In the genomic region with DNA sequence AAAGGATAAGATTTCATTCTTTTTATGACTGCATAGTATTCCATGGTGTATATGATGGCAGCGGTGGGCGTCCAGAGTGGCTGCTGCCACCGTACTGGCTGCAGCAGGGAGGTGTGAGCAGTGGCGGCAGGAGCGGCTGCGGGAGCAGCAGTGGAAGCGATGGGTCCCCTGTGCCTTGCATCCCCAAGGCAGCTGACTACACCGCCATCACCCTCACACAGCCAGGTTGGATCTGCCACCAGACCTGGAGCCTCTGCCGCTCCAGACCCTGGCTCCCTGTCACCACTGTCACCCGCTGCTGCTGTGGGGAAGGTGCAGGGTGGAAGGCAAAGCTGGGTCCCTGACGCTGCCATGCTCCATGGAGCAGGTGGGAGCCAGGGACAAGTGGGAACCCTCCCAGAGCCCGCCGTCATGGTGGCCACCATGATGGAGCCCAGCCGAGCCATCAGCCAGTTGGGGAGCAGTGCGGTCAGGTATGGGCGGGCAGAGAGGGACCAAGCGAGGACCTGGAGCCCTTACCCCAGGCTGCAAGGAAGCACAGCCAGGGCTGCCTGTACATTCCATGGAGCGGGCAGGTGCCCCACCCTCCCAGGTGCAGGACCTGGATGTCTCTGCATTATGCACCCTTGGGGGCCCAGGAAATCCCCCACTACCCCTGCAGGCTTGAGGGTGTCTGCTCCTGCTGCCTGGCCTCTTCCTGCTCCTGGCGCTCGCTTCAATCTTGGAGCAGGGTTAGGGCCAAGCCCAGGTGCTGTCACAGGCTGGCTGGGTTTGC, we compare ENCODE assay signal across 29 cellular contexts.
"Had no signal": no experiment of that assay in that cellular context is flagged by ENCODE, and none has a peak within 500 bp of the region (broad histone marks: within the 10 kb centered on the region; RNA-seq: fewer than 3 reads in every experiment).

No MANE protein-coding gene starts in this region.

- DNase-seq: activated CD4-positive, alpha-beta memory T cell treated with anti-CD3 and anti-CD28 coated beads, Interleukin-2, amount 10 ng/mL, durations not matched to agents 7 days and 5 days; activated CD4-positive, alpha-beta T cell treated with anti-CD3 and anti-CD28 coated beads for 1 hour; activated CD4-positive, alpha-beta T cell treated with anti-CD3 and anti-CD28 coated beads for 48 hours; activated CD4-positive, CD25-positive, alpha-beta regulatory T cell; activated CD8-positive, alpha-beta memory T cell treated with anti-CD3 and anti-CD28 coated beads for 24 hours; activated CD8-positive, alpha-beta memory T cell treated with anti-CD3 and anti-CD28 coated beads, Interleukin-2, amount 10 ng/mL, durations not matched to agents 7 days and 5 days; activated CD8-positive, alpha-beta memory T cell treated with anti-CD3 and anti-CD28 coated beads, Interleukin-2, amount 50 U/mL, for 48 hours; activated effector memory CD4-positive, alpha-beta T cell treated with Interleukin-2 at 50 U/mL for 16 hours; activated naive CD4-positive, alpha-beta T cell treated with anti-CD3 and anti-CD28 coated beads, Interleukin-2, amount 50 U/mL, for 16 hours; activated naive CD8-positive, alpha-beta T cell treated with anti-CD3 and anti-CD28 coated beads for 36 hours; activated T-cell treated with anti-CD3 and anti-CD28 coated beads, Interleukin-2, amount 50 U/mL, for 48 hours; amygdala; Karpas-422; KBM-7; NCI-H1105; NCI-H1417 treated with DMSO at 0.1 percent for 48 hours; NCI-H187 treated with DMSO at 0.1 percent for 48 hours; NCI-H2081; NCI-H2171 treated with DMSO at 0.1 percent for 48 hours; NCI-H226; NCI-H524 treated with DMSO at 0.1 percent for 48 hours; SW 1271; T-helper 1 cell; T-helper 2 cell; T-helper 9 cell; WERI-Rb-1 had no signal

- H3K27ac ChIP-seq: WERI-Rb-1 had no signal

- H3K36me3 ChIP-seq: WERI-Rb-1 had no signal

- ATAC-seq: activated CD8-positive, alpha-beta memory T cell treated with anti-CD3 and anti-CD28 coated beads, Interleukin-2, amount 10 ng/mL, durations not matched to agents 7 days and 5 days; Panc1 had no signal

- H3K4me1 Mint-ChIP-seq: activated CD4-positive, alpha-beta memory T cell treated with anti-CD3 and anti-CD28 coated beads, Interleukin-2, amount 10 ng/mL, durations not matched to agents 7 days and 5 days; activated CD8-positive, alpha-beta memory T cell treated with anti-CD3 and anti-CD28 coated beads, Interleukin-2, amount 10 ng/mL, durations not matched to agents 7 days and 5 days; activated naive CD8-positive, alpha-beta T cell treated with anti-CD3 and anti-CD28 coated beads for 36 hours; IgD-negative memory B cell had no signal

- H3K4me3 Mint-ChIP-seq: activated CD4-positive, alpha-beta memory T cell treated with anti-CD3 and anti-CD28 coated beads, Interleukin-2, amount 10 ng/mL, durations not matched to agents 7 days and 5 days; activated CD8-positive, alpha-beta memory T cell treated with anti-CD3 and anti-CD28 coated beads, Interleukin-2, amount 10 ng/mL, durations not matched to agents 7 days and 5 days; activated naive CD8-positive, alpha-beta T cell treated with anti-CD3 and anti-CD28 coated beads for 36 hours; IgD-negative memory B cell had no signal

- H3K9me3 Mint-ChIP-seq: activated CD4-positive, alpha-beta memory T cell treated with anti-CD3 and anti-CD28 coated beads, Interleukin-2, amount 10 ng/mL, durations not matched to agents 7 days and 5 days had no signal

- H3K27ac Mint-ChIP-seq: activated CD4-positive, alpha-beta memory T cell treated with anti-CD3 and anti-CD28 coated beads, Interleukin-2, amount 10 ng/mL, durations not matched to agents 7 days and 5 days; activated CD8-positive, alpha-beta memory T cell treated with anti-CD3 and anti-CD28 coated beads, Interleukin-2, amount 10 ng/mL, durations not matched to agents 7 days and 5 days; activated naive CD8-positive, alpha-beta T cell treated with anti-CD3 and anti-CD28 coated beads for 36 hours; IgD-negative memory B cell had no signal

- H3K27me3 Mint-ChIP-seq: activated CD4-positive, alpha-beta memory T cell treated with anti-CD3 and anti-CD28 coated beads, Interleukin-2, amount 10 ng/mL, durations not matched to agents 7 days and 5 days; activated CD8-positive, alpha-beta memory T cell treated with anti-CD3 and anti-CD28 coated beads, Interleukin-2, amount 10 ng/mL, durations not matched to agents 7 days and 5 days; activated naive CD8-positive, alpha-beta T cell treated with anti-CD3 and anti-CD28 coated beads for 36 hours; IgD-negative memory B cell had no signal

- H3K36me3 Mint-ChIP-seq: activated CD8-positive, alpha-beta memory T cell treated with anti-CD3 and anti-CD28 coated beads, Interleukin-2, amount 10 ng/mL, durations not matched to agents 7 days and 5 days; activated naive CD8-positive, alpha-beta T cell treated with anti-CD3 and anti-CD28 coated beads for 36 hours; brain; IgD-negative memory B cell had no signal
